ENCODE assay signal across 29 cellular contexts in genomic region chr9:3858961-3859360, GRCh38.
DNase-seq lines count a peak whose midpoint lies in the region; ATAC-seq, FAIRE-seq and TF ChIP-seq lines count a peak whose summit lies in the region.
"Had no signal": no experiment of that assay in that cellular context is flagged by ENCODE, and none has a peak within 500 bp of the region (broad histone marks: within the 10 kb centered on the region; RNA-seq: fewer than 3 reads in every experiment).

No MANE protein-coding gene starts in this region.

- TF ChIP-seq CTCF in A549 (IDR thresholded peaks at IDR 0.05) (no peak), HCT116 (IDR thresholded peaks at IDR 0.05 in 2 of 3, conservative IDR thresholded peaks at IDR 0.05 in 1 of 3; ENCODE audit: borderline replicate concordance in 1 of 3, insufficient read depth in 1 of 3, low read depth in 2 of 3, low read length in 2 of 3) (no peak), fibroblast of mammary gland (conservative IDR thresholded peaks at IDR 0.05; ENCODE audit: control insufficient read depth, insufficient read depth, low read depth, low read length) (no peak), pancreas (IDR thresholded peaks at IDR 0.05) (no peak)

- H3K4me1 ChIP-seq in A549 (peaks cover 46% of the 10 kb centered on the region), HCT116 (ENCODE audit: control insufficient read depth in 1 of 2, insufficient read depth in 2 of 2, low read length in 2 of 2) (peaks cover 6 to 36% of the 10 kb centered on the region in 2 experiments), SJSA1 (replicated peaks) (peaks cover 52% of the 10 kb centered on the region), pancreas (no peaks in the 10 kb centered on the region)
- H3K4me1 ChIP-seq: left lung, right atrium auricular region had no signal

- CTCF ChIA-PET in A549 (lab: Yijun Ruan, JAX) = interaction anchor here (0.8 kb wide), 1 partner anchor 43 kb away, joined by 3 read pairs; no protein-coding TSS in a partner anchor
- CTCF ChIA-PET in HCT116 (lab: Charles Lee) = interaction anchor here (0.7 kb wide), 1 partner anchor 10 kb away, joined by 3 read pairs; no protein-coding TSS in a partner anchor

- intact Hi-C loops in HCT116 (cut with micrococcal nuclease) = no loop called here
- intact Hi-C loops in head of caudate nucleus (cut with DNase I) = no loop called here
- intact Hi-C loops in pancreas (cut with DNase I) = no loop called here

- TF ChIP-seq POLR2A in A549 (IDR thresholded peaks at IDR 0.05; ENCODE audit: low read length) = no peak
- TF ChIP-seq POLR2A in HCT116 (IDR thresholded peaks at IDR 0.05; ENCODE audit: borderline replicate concordance, extremely low read depth, insufficient read depth, insufficient read length) = no peak

- BruUV-seq in HCT116 (replicated peaks; lab: Mats Ljungman, UMichigan) = no TSS peak

- no peak for TF ChIP-seq RAD21 in A549 (conservative IDR thresholded peaks at IDR 0.05 in 1 of 2, IDR thresholded peaks at IDR 0.05 in 1 of 2)
- no peak for TF ChIP-seq RAD21 in HCT116 (IDR thresholded peaks at IDR 0.05; ENCODE audit: low read depth)

- no peak overlapping the region for H2AFZ ChIP-seq in HCT116 (ENCODE audit: low read depth, low read length, poor library complexity, severe bottlenecking)
- H2AFZ ChIP-seq: hepatocyte had no signal

- TF ChIP-seq EP300 in A549 (IDR thresholded peaks at IDR 0.05) = no peak

- no peak for FAIRE-seq in A549 (lab: Jason Lieb, UNC)
- FAIRE-seq in GM19239 (lab: Jason Lieb, UNC) = no peak
- FAIRE-seq in pancreas (lab: Jason Lieb, UNC) = no peak

- ATAC-seq in A549 (peak; percentile 45 to 85; a peak in 4 of 6 replicates), HCT116 (no peak), pancreas (no peak)
- ATAC-seq: activated T-cell treated with anti-CD3 and anti-CD28 coated beads, Interleukin-2, amount 50 U/mL, for 4 hours; left lung; natural killer cell treated with Interleukin-12 subunit alpha and Interleukin-12 subunit beta and Interleukin-15 and Interleukin-18, amount 100 ng/mL, for 72 hours; T-helper 17 cell had no signal

- POLR2A ChIA-PET in A549 (lab: Yijun Ruan, JAX) (interaction anchor here (0.6 kb wide), 1 partner anchor 60 kb away, joined by 3 read pairs; no protein-coding TSS in a partner anchor), HCT116 (lab: Charles Lee) (no interaction called here)

- RAD21 ChIA-PET in HCT116 (lab: Charles Lee; ENCODE audit: low non-redundant PET in 1 of 2, low total read pairs in 2 of 2, uncharacterized antibody in 2 of 2, unreplicated experiment in 2 of 2) = no interaction called here

- no peaks in the 10 kb centered on the region for H3K27me3 ChIP-seq in HCT116 (ENCODE audit: insufficient read depth, low read length)
- no peaks in the 10 kb centered on the region for H3K27me3 ChIP-seq in SJSA1 (replicated peaks)
- no peaks in the 10 kb centered on the region for H3K27me3 ChIP-seq in pancreas
- H3K27me3 ChIP-seq: BLaER1 treated with 17β-estradiol and CSF1 and Interleukin-3, amounts not matched to agents 10 nM and 100 nM; hepatocyte; left lung; right atrium auricular region; vagina had no signal

- H3K9me2 ChIP-seq in HCT116 (ENCODE audit: insufficient read depth) = no peaks in the 10 kb centered on the region

- H3K9ac ChIP-seq in HCT116 (ENCODE audit: low read length) = no peak overlapping the region
- H3K9ac ChIP-seq: BLaER1 treated with 17β-estradiol and CSF1 and Interleukin-3, amounts not matched to agents 10 nM and 100 nM had no signal

- H3K36me3 ChIP-seq in HCT116 (ENCODE audit: control insufficient read depth in 1 of 2, insufficient read depth in 2 of 2, low read length in 2 of 2) = no peaks in the 10 kb centered on the region
- H3K36me3 ChIP-seq in SJSA1 = no peaks in the 10 kb centered on the region
- no peaks in the 10 kb centered on the region for H3K36me3 ChIP-seq in pancreas
- H3K36me3 ChIP-seq: BLaER1 treated with 17β-estradiol and CSF1 and Interleukin-3, amounts not matched to agents 10 nM and 100 nM; right atrium auricular region; thoracic aorta; vagina had no signal

- H3K27ac ChIP-seq in A549 = no peak overlapping the region
- H3K27ac ChIP-seq in HCT116 (ENCODE audit: low read depth, low read length) = no peak overlapping the region
- H3K27ac ChIP-seq in SJSA1 = peak overlapping the region; percentile 67
- no peak overlapping the region for H3K27ac ChIP-seq in pancreas
- H3K27ac ChIP-seq: BLaER1 treated with 17β-estradiol and CSF1 and Interleukin-3, amounts not matched to agents 10 nM and 100 nM; dorsolateral prefrontal cortex; hepatocyte; left lung; right atrium auricular region; thoracic aorta; vagina had no signal

- peak overlapping the region; percentile 24; the same call in 2 of the 3 replicates for H3K4me2 ChIP-seq in A549
- H3K4me2 ChIP-seq in HCT116 (ENCODE audit: low read length) = 0 out of 2 replicates have a peak overlapping the region, but pooled peaks have one; percentile 6
- H3K4me2 ChIP-seq: BLaER1 treated with 17β-estradiol and CSF1 and Interleukin-3, amounts not matched to agents 10 nM and 100 nM; hepatocyte had no signal

- no peaks in the 10 kb centered on the region for H3K9me3 ChIP-seq in A549
- H3K9me3 ChIP-seq in HCT116 (ENCODE audit: control insufficient read depth in 1 of 2, insufficient read depth in 1 of 2, low read depth in 1 of 2, low read length in 2 of 2) = no peaks in the 10 kb centered on the region
- no peaks in the 10 kb centered on the region for H3K9me3 ChIP-seq in SJSA1 (replicated peaks)
- no peaks in the 10 kb centered on the region for H3K9me3 ChIP-seq in pancreas
- H3K9me3 ChIP-seq: left lung, right atrium auricular region, thoracic aorta, vagina had no signal

- H3K79me2 ChIP-seq in HCT116 (ENCODE audit: insufficient read depth, low read length) = no peaks in the 10 kb centered on the region
- H3K79me2 ChIP-seq: hepatocyte had no signal

- 82% methylated on average over 1 of the region's 1 CpG for WGBS in A549 (ENCODE audit: missing lambda C conversion rate)
- WGBS in pancreas, 2 donors = 81 to 88% methylated on average over 1 of the region's 1 CpG

- no peak overlapping the region for H3K4me3 ChIP-seq in A549
- no peak overlapping the region for H3K4me3 ChIP-seq in HCT116 (replicated peaks in 1 of 2; ENCODE audit: low read depth in 1 of 2, low read length in 2 of 2)
- no peak overlapping the region for H3K4me3 ChIP-seq in SJSA1
- H3K4me3 ChIP-seq in fibroblast of mammary gland (ENCODE audit: control insufficient read depth, low read depth, low read length) = no peak overlapping the region
- no peak overlapping the region for H3K4me3 ChIP-seq in pancreas
- H3K4me3 ChIP-seq: BLaER1 treated with 17β-estradiol and CSF1 and Interleukin-3, amounts not matched to agents 10 nM and 100 nM; dorsolateral prefrontal cortex; hepatocyte; left lung; right atrium auricular region; thoracic aorta; vagina had no signal

- DNase-seq in A549 (ENCODE audit: low read depth in 1 of 2, low spot score in 1 of 2) (peak; percentile 21 to 62), HCT116 (ENCODE audit: low read depth, low spot score) (no peak), SJSA1 (ENCODE audit: low read depth in 1 of 2, low spot score in 2 of 2) (peak; percentile 45 to 59), fibroblast of mammary gland (ENCODE audit: low read depth) (peak; percentile 67), GM19239 (ENCODE audit: insufficient read length, low spot score) (no peak), head of caudate nucleus (no peak), pancreas (no peak)
- no peak for DNase-seq in activated naive CD4-positive, alpha-beta T cell (lab: John Stamatoyannopoulos, UW)
- DNase-seq: activated CD4-positive, alpha-beta T cell treated with anti-CD3 and anti-CD28 coated beads for 4 hours; activated naive CD4-positive, alpha-beta T cell treated with anti-CD3 and anti-CD28 coated beads for 36 hours; activated T-cell treated with anti-CD3 and anti-CD28 coated beads, Interleukin-2, amount 50 U/mL, for 4 hours; amygdala; dorsolateral prefrontal cortex; KG1; left lung; midbrain; MV-4-11; NCI-H510A treated with DMSO at 0.1 percent for 48 hours; NK-92 treated with Interleukin-12 subunit alpha and Interleukin-12 subunit beta, amount 100 ng/mL, for 24 hours; stimulated activated CD4-positive, alpha-beta T cell treated with anti-CD3 and anti-CD28 coated beads, Interleukin-12 subunit alpha, Interleukin-12 subunit beta, amount 100 ng/mL, for 4 hours; stimulated activated CD4-positive, alpha-beta T cell treated with anti-CD3 and anti-CD28 coated beads, Interleukin-4, amount 100 ng/mL, for 4 hours; stimulated activated naive CD4-positive, alpha-beta T cell; T-helper 17 cell had no signal

- no peaks in the 10 kb centered on the region for H4K20me1 ChIP-seq in HCT116 (ENCODE audit: insufficient read depth)
- H4K20me1 ChIP-seq: BLaER1 treated with 17β-estradiol and CSF1 and Interleukin-3, amounts not matched to agents 10 nM and 100 nM had no signal

TF ChIP-seq in A549, 52 proteins besides CTCF, POLR2A, EP300 and RAD21 (continues in another document):
- TF ChIP-seq GATA3 (IDR thresholded peaks at IDR 0.05; ENCODE audit: borderline replicate concordance) (peak; percentile 46; the same call in 1 of the 2 replicates), PBX3 (IDR thresholded peaks at IDR 0.05) (no peak), FOSL2 (IDR thresholded peaks at IDR 0.05) (no peak), FOSL2 (CRISPR knock-in tag; IDR thresholded peaks at IDR 0.05) (peak; percentile 57)

TF ChIP-seq in HCT116, 20 proteins besides CTCF, POLR2A, EP300 and RAD21:
- TF ChIP-seq FOSL1 (IDR thresholded peaks at IDR 0.05; ENCODE audit: low read depth) = peak; percentile 20; the same call in 1 of the 2 replicates
- TF ChIP-seq SIN3A (IDR thresholded peaks at IDR 0.05; ENCODE audit: low read depth) = no peak
TF ChIP-seq in HCT116: peak in this region for 1.

Comparison
In these comparisons a context has a peak if more than half of its experiments do, and no peak if none do; other contexts are left out.
1. ATAC-seq: peak in A549 (2 of 2); none in HCT116 (single experiment) and pancreas (0 of 4).
2. DNase-seq: peak in A549 (2 of 2), SJSA1 (2 of 2) and fibroblast of mammary gland (single experiment); none in HCT116 (single experiment), activated naive CD4-positive, alpha-beta T cell (0 of 4), GM19239 (single experiment), head of caudate nucleus (0 of 42) and pancreas (0 of 6).